Comparison of ENCODE assay signal across 8 cellular contexts in genomic region chr4:114040319-114041116, GRCh38.
DNase-seq lines count a peak whose midpoint lies in the region; ATAC-seq and TF ChIP-seq lines count a peak whose summit lies in the region.

No MANE protein-coding gene starts in this region.

- peak; percentile 16 for DNase-seq in choroid plexus epithelial cell (ENCODE audit: low read depth)
- no peak for DNase-seq in effector CD8-positive, alpha-beta T cell (lab: John Stamatoyannopoulos, UW)
- DNase-seq in activated CD4-positive, alpha-beta T cell treated with anti-CD3 and anti-CD28 coated beads, Interleukin-2, amount 50 U/mL, for 4 hours = no peak
- DNase-seq in stimulated activated CD4-positive, alpha-beta T cell treated with anti-CD3 and anti-CD28 coated beads, Interleukin-2, amount 100 ng/mL, for 24 hours = no peak
- no peak for DNase-seq in activated T-cell treated with anti-CD3 and anti-CD28 coated beads, Interleukin-2, amount 50 U/mL, for 1 hour

- H3K4me3 ChIP-seq in choroid plexus epithelial cell (ENCODE audit: low read depth, low read length) = no peak overlapping the region

- no peak for TF ChIP-seq CTCF in choroid plexus epithelial cell (conservative IDR thresholded peaks at IDR 0.05; ENCODE audit: low read depth, low read length)

- peak; percentile 88 for ATAC-seq in GM18498 (IDR thresholded peaks at IDR 0.05; ENCODE audit: unreplicated experiment)
- peak; percentile 95 for ATAC-seq in GM21528 (IDR thresholded peaks at IDR 0.05; ENCODE audit: low FRiP score, unreplicated experiment)
- peak; percentile 92 for ATAC-seq in HG03378 (IDR thresholded peaks at IDR 0.05; ENCODE audit: unreplicated experiment)
